In genomic region chr2:238692562-238692961, GRCh38 we compare ENCODE assay signal across 13 cellular contexts.
A peak's percentile ranks its signal among the peaks of the same experiment; 100 is the strongest.
DNase-seq lines count a peak whose midpoint lies in the region; TF ChIP-seq lines count a peak whose summit lies in the region.
"Had no signal": no experiment of that assay in that cellular context is flagged by ENCODE, and none has a peak within 500 bp of the region (broad histone marks: within the 10 kb centered on the region; RNA-seq: fewer than 3 reads in every experiment).

No MANE protein-coding gene starts in this region.

- no peaks in the 10 kb centered on the region for H3K27me3 ChIP-seq in esophagus muscularis mucosa

- TF ChIP-seq EP300 in esophagus muscularis mucosa (IDR thresholded peaks at IDR 0.05), result no peak

- 91% methylated on average over 7 of the region's 7 CpGs for WGBS in esophagus muscularis mucosa

- no peaks in the 10 kb centered on the region for H3K4me1 Mint-ChIP-seq in osteocyte (ENCODE audit: unreplicated experiment)
- no peaks in the 10 kb centered on the region for H3K4me1 Mint-ChIP-seq in T-helper 2 cell treated with Interferon-gamma antibody and Interleukin-4, amounts not matched to agents 5 μg/mL and 100 μg/mL, for 36 hours (ENCODE audit: low read depth)
- H3K4me1 Mint-ChIP-seq: CD4-positive, CD25-positive, alpha-beta regulatory T cell; CD8-positive, alpha-beta memory T cell had no signal

- TF ChIP-seq CTCF in esophagus muscularis mucosa (IDR thresholded peaks at IDR 0.05) (no peak), osteocyte (IDR thresholded peaks at IDR 0.05) (no peak)

- no peak for TF ChIP-seq POLR2A in esophagus muscularis mucosa (IDR thresholded peaks at IDR 0.05; ENCODE audit: low read depth)

- H3K4me1 ChIP-seq in esophagus muscularis mucosa, result peaks cover 9 to 22% (median 19%) of the 10 kb centered on the region in 4 donors
- H3K4me1 ChIP-seq: BE2C, HAP-1 had no signal

- no peak overlapping the region for H3K4me3 ChIP-seq in esophagus muscularis mucosa
- H3K4me3 ChIP-seq: HAP-1 had no signal

- peaks cover 3% of the 10 kb centered on the region for H3K27me3 Mint-ChIP-seq in osteocyte (ENCODE audit: unreplicated experiment)
- no peaks in the 10 kb centered on the region for H3K27me3 Mint-ChIP-seq in T-helper 2 cell treated with Interferon-gamma antibody and Interleukin-4, amounts not matched to agents 5 μg/mL and 100 μg/mL, for 36 hours (ENCODE audit: low read depth)
- H3K27me3 Mint-ChIP-seq: CD4-positive, CD25-positive, alpha-beta regulatory T cell had no signal

- DNase-seq in esophagus muscularis mucosa (ENCODE audit: extremely low spot score), result peak; percentile 85
- peak; percentile 10 for DNase-seq in islet precursor cell
- peak; percentile 77 for DNase-seq in osteocyte (ENCODE audit: extremely low spot score, unreplicated experiment)
- DNase-seq in activated effector memory CD4-positive, alpha-beta T cell treated with anti-CD3 and anti-CD28 coated beads, Interleukin-2, amount 50 U/mL, for 16 hours, result no peak
- no peak for DNase-seq in T-helper 2 cell treated with Interferon-gamma antibody and Interleukin-4, amounts not matched to agents 5 μg/mL and 100 μg/mL, for 36 hours (ENCODE audit: low spot score)
- DNase-seq in activated T-cell treated with anti-CD3 and anti-CD28 coated beads for 4 hours, result no peak
- DNase-seq: ACHN; BE2C; C1 segment of cervical spinal cord; CD4-positive, CD25-positive, alpha-beta regulatory T cell; CD8-positive, alpha-beta memory T cell; COR-L47 had no signal

- H3K27ac Mint-ChIP-seq in osteocyte (ENCODE audit: unreplicated experiment), result no peak overlapping the region
- H3K27ac Mint-ChIP-seq in T-helper 2 cell treated with Interferon-gamma antibody and Interleukin-4, amounts not matched to agents 5 μg/mL and 100 μg/mL, for 36 hours, result no peak overlapping the region
- H3K27ac Mint-ChIP-seq: CD4-positive, CD25-positive, alpha-beta regulatory T cell; CD8-positive, alpha-beta memory T cell had no signal

- no peak overlapping the region for H3K4me3 Mint-ChIP-seq in osteocyte (ENCODE audit: unreplicated experiment)
- H3K4me3 Mint-ChIP-seq in T-helper 2 cell treated with Interferon-gamma antibody and Interleukin-4, amounts not matched to agents 5 μg/mL and 100 μg/mL, for 36 hours, result no peak overlapping the region
- H3K4me3 Mint-ChIP-seq: CD4-positive, CD25-positive, alpha-beta regulatory T cell; CD8-positive, alpha-beta memory T cell had no signal

- H3K9me3 Mint-ChIP-seq in osteocyte (ENCODE audit: unreplicated experiment), result no peaks in the 10 kb centered on the region
- H3K9me3 Mint-ChIP-seq in T-helper 2 cell treated with Interferon-gamma antibody and Interleukin-4, amounts not matched to agents 5 μg/mL and 100 μg/mL, for 36 hours, result no peaks in the 10 kb centered on the region
- H3K9me3 Mint-ChIP-seq: CD8-positive, alpha-beta memory T cell had no signal

- H3K36me3 ChIP-seq in esophagus muscularis mucosa, result no peaks in the 10 kb centered on the region
- H3K36me3 ChIP-seq: BE2C, HAP-1 had no signal

- intact Hi-C loops in esophagus muscularis mucosa (cut with DNase I), result no loop called here

- no peak overlapping the region for H3K27ac ChIP-seq in esophagus muscularis mucosa (replicated peaks in 1 of 4)

- H3K9me3 ChIP-seq in esophagus muscularis mucosa, result no peaks in the 10 kb centered on the region
- H3K9me3 ChIP-seq: BE2C, HAP-1 had no signal

- no peaks in the 10 kb centered on the region for H3K36me3 Mint-ChIP-seq in osteocyte (ENCODE audit: unreplicated experiment)
- no peaks in the 10 kb centered on the region for H3K36me3 Mint-ChIP-seq in T-helper 2 cell treated with Interferon-gamma antibody and Interleukin-4, amounts not matched to agents 5 μg/mL and 100 μg/mL, for 36 hours (ENCODE audit: low read depth)
- H3K36me3 Mint-ChIP-seq: CD4-positive, CD25-positive, alpha-beta regulatory T cell; CD8-positive, alpha-beta memory T cell had no signal

Comparison
In these comparisons a context has a peak if more than half of its experiments do, and no peak if none do; other contexts are left out.
1. DNase-seq: peak in esophagus muscularis mucosa (single experiment), islet precursor cell (single experiment) and osteocyte (single experiment); none in activated effector memory CD4-positive, alpha-beta T cell treated with anti-CD3 and anti-CD28 coated beads, Interleukin-2, amount 50 U/mL, for 16 hours (single experiment), T-helper 2 cell treated with Interferon-gamma antibody and Interleukin-4, amounts not matched to agents 5 μg/mL and 100 μg/mL, for 36 hours (single experiment) and activated T-cell treated with anti-CD3 and anti-CD28 coated beads for 4 hours (single experiment).